In genomic region chr19:4791183-4792018, GRCh38 we compare ENCODE assay signal across 8 cellular contexts. TPM values are rescaled to one million over a fixed set of nuclear protein-coding genes. Genes with fewer than 3 reads are reported as not detected.
DNase-seq lines count a peak whose midpoint lies in the region; ATAC-seq, FAIRE-seq and TF ChIP-seq lines count a peak whose summit lies in the region.

A gene with protein sequence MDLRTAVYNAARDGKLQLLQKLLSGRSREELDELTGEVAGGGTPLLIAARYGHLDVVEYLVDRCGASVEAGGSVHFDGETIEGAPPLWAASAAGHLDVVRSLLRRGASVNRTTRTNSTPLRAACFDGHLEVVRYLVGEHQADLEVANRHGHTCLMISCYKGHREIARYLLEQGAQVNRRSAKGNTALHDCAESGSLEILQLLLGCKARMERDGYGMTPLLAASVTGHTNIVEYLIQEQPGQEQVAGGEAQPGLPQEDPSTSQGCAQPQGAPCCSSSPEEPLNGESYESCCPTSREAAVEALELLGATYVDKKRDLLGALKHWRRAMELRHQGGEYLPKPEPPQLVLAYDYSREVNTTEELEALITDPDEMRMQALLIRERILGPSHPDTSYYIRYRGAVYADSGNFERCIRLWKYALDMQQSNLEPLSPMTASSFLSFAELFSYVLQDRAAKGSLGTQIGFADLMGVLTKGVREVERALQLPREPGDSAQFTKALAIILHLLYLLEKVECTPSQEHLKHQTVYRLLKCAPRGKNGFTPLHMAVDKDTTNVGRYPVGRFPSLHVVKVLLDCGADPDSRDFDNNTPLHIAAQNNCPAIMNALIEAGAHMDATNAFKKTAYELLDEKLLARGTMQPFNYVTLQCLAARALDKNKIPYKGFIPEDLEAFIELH (plus strand): TSS chr19:4791734. CDS start chr19:4791855, 121 bp downstream.

- TF ChIP-seq CTCF in GM12875 (IDR thresholded peaks at IDR 0.05; ENCODE audit: borderline replicate concordance, insufficient read depth, low read depth, low read length) (peak; percentile 97), pancreas (IDR thresholded peaks at IDR 0.05) (peak; percentile 96 to 99 (median 98)), tibial nerve (IDR thresholded peaks at IDR 0.05) (peak; percentile 96 to 100 (median 98))

- no peaks in the 10 kb centered on the region for H3K9me3 Mint-ChIP-seq in activated naive CD8-positive, alpha-beta T cell treated with anti-CD3 and anti-CD28 coated beads, Interleukin-2, amount 50 U/mL, for 24 hours

- TF ChIP-seq POLR2A in tibial nerve (IDR thresholded peaks at IDR 0.05) = peak; percentile 38 to 66

- intact Hi-C loops in Right ventricle myocardium superior (cut with DNase I) (no loop called here), pancreas (cut with DNase I) (no loop called here)

- peak; percentile 89 to 92 for TF ChIP-seq EP300 in tibial nerve (IDR thresholded peaks at IDR 0.05)

- peaks cover 24% of the 10 kb centered on the region for H3K36me3 Mint-ChIP-seq in activated naive CD8-positive, alpha-beta T cell treated with anti-CD3 and anti-CD28 coated beads, Interleukin-2, amount 50 U/mL, for 24 hours (ENCODE audit: low read depth)

- peak within 1 kb of the TSS; percentile 89 for H3K27ac Mint-ChIP-seq in activated naive CD8-positive, alpha-beta T cell treated with anti-CD3 and anti-CD28 coated beads, Interleukin-2, amount 50 U/mL, for 24 hours

- H3K36me3 ChIP-seq in pancreas (peaks cover 0 to 15% (median 8%) of the 10 kb centered on the region in 3 donors), tibial nerve (peaks cover 0 to 41% (median 4%) of the 10 kb centered on the region in 3 donors)

- FAIRE-seq in pancreas (lab: Jason Lieb, UNC) = peak; percentile 98

- no peaks in the 10 kb centered on the region for H3K27me3 ChIP-seq in pancreas
- H3K27me3 ChIP-seq in tibial nerve = no peaks in the 10 kb centered on the region

- peak within 1 kb of the TSS; percentile 92 for H3K4me3 ChIP-seq in GM12875 (ENCODE audit: low read depth, low read length)
- peak within 1 kb of the TSS; percentile 69 to 94 (median 86) for H3K4me3 ChIP-seq in pancreas
- peak within 1 kb of the TSS; percentile 66 to 93 (median 92) for H3K4me3 ChIP-seq in tibial nerve

- peak within 1 kb of the TSS; percentile 80 to 85 (median 82) for H3K27ac ChIP-seq in pancreas
- H3K27ac ChIP-seq in tibial nerve = peak within 1 kb of the TSS; percentile 61 to 95 (median 88)

- WGBS in pancreas, 2 donors = 0 to 1% methylated on average over 60 to 80 of the region's 80 CpGs
- 1% methylated on average over 32 to 51 of the region's 80 CpGs for WGBS in tibial nerve, 2 donors

- H3K4me1 ChIP-seq in pancreas = peaks cover 16 to 29% (median 21%) of the 10 kb centered on the region in 3 donors
- H3K4me1 ChIP-seq in tibial nerve = peaks cover 0 to 41% (median 12%) of the 10 kb centered on the region in 4 donors

- peak within 1 kb of the TSS; percentile 86 for H3K4me3 Mint-ChIP-seq in activated naive CD8-positive, alpha-beta T cell treated with anti-CD3 and anti-CD28 coated beads, Interleukin-2, amount 50 U/mL, for 24 hours

- H3K27me3 Mint-ChIP-seq in activated naive CD8-positive, alpha-beta T cell treated with anti-CD3 and anti-CD28 coated beads, Interleukin-2, amount 50 U/mL, for 24 hours = no peaks in the 10 kb centered on the region

- DNase-seq in NCI-H1417 treated with DMSO at 0.1 percent for 48 hours (lab: John Stamatoyannopoulos, UW) (peak; percentile 100), SW480 (ENCODE audit: low spot score) (peak; percentile 99), Right ventricle myocardium superior (peak; percentile 99), pancreas (peak; percentile 97 to 100 (median 99)), tibial nerve (ENCODE audit: low spot score in 2 of 2) (peak; percentile 98 to 99)
- DNase-seq in activated naive CD8-positive, alpha-beta T cell treated with anti-CD3 and anti-CD28 coated beads, Interleukin-2, amount 50 U/mL, for 24 hours = peak; percentile 99

- ATAC-seq in HG02798 (IDR thresholded peaks at IDR 0.05; ENCODE audit: poor library complexity, unreplicated experiment) (peak; percentile 95), Right ventricle myocardium superior (ENCODE audit: poor library complexity) (peak; percentile 98), pancreas (peak; percentile 95 to 99 (median 97))
- ATAC-seq in activated naive CD8-positive, alpha-beta T cell treated with anti-CD3 and anti-CD28 coated beads, Interleukin-2, amount 50 U/mL, for 24 hours = peak; percentile 97

- H3K4me1 Mint-ChIP-seq in activated naive CD8-positive, alpha-beta T cell treated with anti-CD3 and anti-CD28 coated beads, Interleukin-2, amount 50 U/mL, for 24 hours = peaks cover 40% of the 10 kb centered on the region

- H3K9me3 ChIP-seq in pancreas (no peaks in the 10 kb centered on the region), tibial nerve (no peaks in the 10 kb centered on the region)

RNA-seq across cellular contexts. Expression of the gene that starts here (rescaled TPM):
- total RNA-seq in Right ventricle myocardium superior (47.6 TPM), pancreas (1 to 10 TPM; 5.4 to 9.2 (median 6.5) TPM), tibial nerve (10 to 100 TPM; 12.3 to 17.1 (median 15.2) TPM)
- 1 to 10 TPM; 3.3 to 4.6 TPM for polyA plus RNA-seq in pancreas

Comparison
In these comparisons a context has a peak if more than half of its experiments do, and no peak if none do; other contexts are left out.
1. Peak in every context shown above with its lines: DNase-seq, ATAC-seq, H3K4me3 ChIP-seq and H3K27ac ChIP-seq.